ENCODE assay signal across 9 cellular contexts in the genomic region with DNA sequence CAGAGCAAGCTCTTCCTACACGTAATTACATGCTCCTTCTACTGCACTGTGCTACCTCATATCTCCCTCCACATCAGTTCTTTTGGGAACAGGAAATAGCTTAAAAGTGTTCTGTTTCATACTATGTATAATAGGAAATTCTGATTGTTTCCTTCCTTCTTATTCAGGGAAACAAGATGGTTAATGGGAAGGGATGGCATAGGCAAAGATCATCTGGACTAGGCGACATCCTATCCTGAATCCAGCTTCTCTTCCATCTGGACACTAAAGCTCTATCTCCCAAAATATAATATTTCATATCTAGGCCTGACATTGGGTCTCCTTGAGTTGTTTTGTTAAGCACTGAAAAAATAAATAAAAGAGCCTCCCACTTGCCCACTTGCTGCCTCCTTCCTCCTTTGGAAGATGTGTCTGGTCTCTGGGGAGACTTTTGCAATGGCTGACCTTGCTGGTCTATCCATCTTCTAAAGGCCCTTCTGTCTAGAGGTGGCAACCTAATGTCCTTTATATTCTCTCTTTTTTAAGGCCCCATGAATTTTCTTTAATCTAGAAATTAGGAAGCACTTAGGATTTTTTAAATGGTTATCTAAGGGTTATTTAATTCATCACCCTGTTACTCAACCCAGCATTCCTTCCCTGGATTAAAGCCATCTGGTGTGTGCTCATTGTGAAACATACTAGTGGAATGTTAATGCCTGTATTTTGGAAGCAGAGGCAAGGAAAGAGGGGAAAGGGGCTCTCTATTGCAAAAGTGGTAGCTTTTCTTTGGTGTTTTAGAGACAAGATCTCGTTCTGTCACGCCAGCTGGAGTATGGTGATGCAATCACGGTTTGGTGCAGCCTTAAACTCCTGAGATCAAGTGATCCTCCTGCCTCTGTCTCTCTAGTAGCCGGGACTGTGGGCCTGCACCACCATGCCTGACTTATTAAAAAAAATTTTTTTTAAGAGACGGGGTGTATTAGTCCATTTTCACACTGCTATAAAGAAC. TPM values are rescaled to one million over a fixed set of nuclear protein-coding genes. Genes with fewer than 3 reads are reported as not detected.
DNase-seq lines count a peak whose midpoint lies in the region; ATAC-seq and TF ChIP-seq lines count a peak whose summit lies in the region.
"Had no signal": no experiment of that assay in that cellular context is flagged by ENCODE, and none has a peak within 500 bp of the region (broad histone marks: within the 10 kb centered on the region; RNA-seq: fewer than 3 reads in every experiment).

No MANE protein-coding gene starts in this region.

- DNase-seq in HT1080 (ENCODE audit: low read depth) (peak; percentile 88), kidney tubule cell (ENCODE audit: low spot score) (peak; percentile 81), thyroid gland (peak; percentile 5 to 23), head of caudate nucleus (no peak), iPS-NIHi11 (ENCODE audit: low spot score) (no peak)
- DNase-seq: stimulated activated CD4-positive, alpha-beta T cell treated with anti-CD3 and anti-CD28 coated beads, Interleukin-1b, Interleukin-23, amount 100 ng/mL, for 48 hours had no signal

- intact Hi-C loops in thyroid gland (cut with DNase I) (no loop called here), head of caudate nucleus (cut with DNase I) (no loop called here)

- peak overlapping the region; percentile 77 to 95 (median 88) for H3K27ac Mint-ChIP-seq in brain
- H3K27ac Mint-ChIP-seq in stimulated activated memory B cell treated with anti-CD40 and anti-IgM and Interleukin-4, amounts not matched to agents 10 μg/mL and 1 μg/mL and 100 μg/mL, for 72 hours: no peak overlapping the region

- H3K4me1 ChIP-seq in thyroid gland: no peaks in the 10 kb centered on the region

- ATAC-seq in HG02759 (IDR thresholded peaks at IDR 0.05; ENCODE audit: unreplicated experiment): no peak
- no peak for ATAC-seq in stimulated activated memory B cell treated with anti-CD40 and anti-IgM and Interleukin-4, amounts not matched to agents 10 μg/mL and 1 μg/mL and 100 μg/mL, for 72 hours

- H3K9me3 ChIP-seq in thyroid gland: no peaks in the 10 kb centered on the region

- H3K36me3 Mint-ChIP-seq in brain: peaks cover 11% of the 10 kb centered on the region
- no peaks in the 10 kb centered on the region for H3K36me3 Mint-ChIP-seq in stimulated activated memory B cell treated with anti-CD40 and anti-IgM and Interleukin-4, amounts not matched to agents 10 μg/mL and 1 μg/mL and 100 μg/mL, for 72 hours

- H3K4me1 Mint-ChIP-seq in brain: peaks cover 47% of the 10 kb centered on the region
- no peaks in the 10 kb centered on the region for H3K4me1 Mint-ChIP-seq in stimulated activated memory B cell treated with anti-CD40 and anti-IgM and Interleukin-4, amounts not matched to agents 10 μg/mL and 1 μg/mL and 100 μg/mL, for 72 hours

- H3K9me3 Mint-ChIP-seq in brain: peaks cover 0 to 5% (median 3%) of the 10 kb centered on the region in 5 experiments
- H3K9me3 Mint-ChIP-seq in stimulated activated memory B cell treated with anti-CD40 and anti-IgM and Interleukin-4, amounts not matched to agents 10 μg/mL and 1 μg/mL and 100 μg/mL, for 72 hours: no peaks in the 10 kb centered on the region

- H3K36me3 ChIP-seq in thyroid gland: no peaks in the 10 kb centered on the region

- no peak overlapping the region for H3K4me3 ChIP-seq in thyroid gland (replicated peaks in 1 of 3)

- TF ChIP-seq CTCF in brain (conservative IDR thresholded peaks at IDR 0.05) (no peak), thyroid gland (IDR thresholded peaks at IDR 0.05) (no peak)

- TF ChIP-seq POLR2A in thyroid gland (IDR thresholded peaks at IDR 0.05): no peak

- peaks cover 5% of the 10 kb centered on the region for H3K27me3 Mint-ChIP-seq in brain
- peaks cover 7% of the 10 kb centered on the region for H3K27me3 Mint-ChIP-seq in stimulated activated memory B cell treated with anti-CD40 and anti-IgM and Interleukin-4, amounts not matched to agents 10 μg/mL and 1 μg/mL and 100 μg/mL, for 72 hours

- peak overlapping the region in 1 of 5 experiments; percentile 16 for H3K4me3 Mint-ChIP-seq in brain
- no peak overlapping the region for H3K4me3 Mint-ChIP-seq in stimulated activated memory B cell treated with anti-CD40 and anti-IgM and Interleukin-4, amounts not matched to agents 10 μg/mL and 1 μg/mL and 100 μg/mL, for 72 hours

- no peak overlapping the region for H3K27ac ChIP-seq in thyroid gland

- 58 to 72% methylated on average over 7 of the region's 7 CpGs for WGBS in thyroid gland, 2 donors

- H3K27me3 ChIP-seq in thyroid gland: no peaks in the 10 kb centered on the region

RNA-seq across cellular contexts. Expression of a gene that starts 20.6 kb away (rescaled TPM):
- 16.6 and 17.7 TPM in 2 replicates for total RNA-seq in HT1080 (2014; rRNA removed; shearing (Covaris generic))
- polyA plus RNA-seq in HT1080 (2015; cell fraction: cytosol; rRNA removed): 52.8 and 53.8 TPM in 2 replicates
- 42.1 and 45.2 TPM in 2 replicates for polyA plus RNA-seq in HT1080 (2015; cell fraction: nucleus; rRNA removed)
- 17.6 TPM for polyA plus RNA-seq in brain (ENCODE audit: insufficient read depth, low read depth, low replicate concordance)
- total RNA-seq in thyroid gland: 10 to 100 TPM in 2 of 4 donors, 1 to 10 TPM in 2; 4.9 to 13.2 (median 9.3) TPM

Comparison
In these comparisons a context has a peak if more than half of its experiments do, and no peak if none do; other contexts are left out.
1. DNase-seq: peak in HT1080 (single experiment), kidney tubule cell (single experiment) and thyroid gland (2 of 2); none in head of caudate nucleus (0 of 42) and iPS-NIHi11 (single experiment).